Comparison of ENCODE assay signal across 10 cellular contexts in genomic region chr6:135651964-135652755, GRCh38.
DNase-seq lines count a peak whose midpoint lies in the region; ATAC-seq and FAIRE-seq lines count a peak whose summit lies in the region.
"Had no signal": no experiment of that assay in that cellular context is flagged by ENCODE, and none has a peak within 500 bp of the region (broad histone marks: within the 10 kb centered on the region; RNA-seq: fewer than 3 reads in every experiment).

No MANE protein-coding gene starts in this region.

- peak overlapping the region; percentile 54 for H3K27ac Mint-ChIP-seq in memory B cell

- peaks cover 16% of the 10 kb centered on the region for H3K9me3 Mint-ChIP-seq in memory B cell

- DNase-seq in NOMO-1 (lab: John Stamatoyannopoulos, UW; ENCODE audit: unreplicated experiment in 2 of 2) (peak; percentile 34 to 70), NOMO-1 treated with dmso at 0.1 percent for 144 hours (lab: John Stamatoyannopoulos, UW; ENCODE audit: unreplicated experiment) (no peak), memory B cell (ENCODE audit: low spot score in 2 of 2) (no peak), urothelium cell line (ENCODE audit: low spot score) (no peak), NCI-H2107 treated with DMSO at 0.1 percent for 48 hours (lab: John Stamatoyannopoulos, UW; ENCODE audit: unreplicated experiment) (no peak), NCI-H82 (lab: John Stamatoyannopoulos, UW) (no peak)
- DNase-seq: NCI-H446 treated with DMSO at 0.1 percent for 48 hours had no signal

- no peak for FAIRE-seq in urothelium cell line (lab: Jason Lieb, UNC)
- FAIRE-seq: endothelial cell of umbilical vein had no signal

- H3K4me1 Mint-ChIP-seq in memory B cell: peaks cover 12% of the 10 kb centered on the region

- H3K4me3 Mint-ChIP-seq in memory B cell: peak overlapping the region; percentile 33

- peaks cover 4% of the 10 kb centered on the region for H3K36me3 Mint-ChIP-seq in memory B cell

- no peaks in the 10 kb centered on the region for H3K27me3 Mint-ChIP-seq in memory B cell

- ATAC-seq in HG02588 (IDR thresholded peaks at IDR 0.05; ENCODE audit: unreplicated experiment) (peak; percentile 98), HG03575 (IDR thresholded peaks at IDR 0.05; ENCODE audit: extremely low read depth, insufficient number of reproducible peaks, low FRiP score, unreplicated experiment) (peak; percentile 83), memory B cell (ENCODE audit: low read depth) (peak; percentile 94)

Comparison
In these comparisons a context has a peak if more than half of its experiments do, and no peak if none do; other contexts are left out.
1. DNase-seq: peak in NOMO-1 (2 of 2); none in NOMO-1 treated with dmso at 0.1 percent for 144 hours (single experiment), memory B cell (0 of 2), urothelium cell line (single experiment), NCI-H2107 treated with DMSO at 0.1 percent for 48 hours (single experiment) and NCI-H82 (single experiment).
2. Peak in every context shown above with its lines, with median percentiles within 50 percentile points of each other: ATAC-seq.